In genomic region chr3:165696496-165696895, GRCh38 we compare ENCODE assay signal across 23 cellular contexts.
"Had no signal": no experiment of that assay in that cellular context is flagged by ENCODE, and none has a peak within 500 bp of the region (broad histone marks: within the 10 kb centered on the region; RNA-seq: fewer than 3 reads in every experiment).

No MANE protein-coding gene starts in this region.

- H3K27ac ChIP-seq: adrenal gland, breast epithelium, Peyer's patch had no signal

- H3K4me3 ChIP-seq: adrenal gland, breast epithelium, Peyer's patch had no signal

- DNase-seq: activated CD4-positive, alpha-beta T cell treated with anti-CD3 and anti-CD28 coated beads for 4 hours; activated CD8-positive, alpha-beta memory T cell treated with anti-CD3 and anti-CD28 coated beads, Interleukin-2, amount 50 U/mL, for 4 hours; activated CD8-positive, alpha-beta T cell treated with anti-CD3 and anti-CD28 coated beads for 36 hours; activated naive CD4-positive, alpha-beta T cell treated with anti-CD3 and anti-CD28 coated beads, Interleukin-2, amount 50 U/mL, for 16 hours; activated naive CD8-positive, alpha-beta T cell treated with anti-CD3 and anti-CD28 coated beads, Interleukin-2, amount 10 ng/mL, durations not matched to agents 7 days and 5 days; activated T-cell treated with anti-CD3 and anti-CD28 coated beads, Interleukin-2, amount 50 U/mL, for 72 hours; adrenal gland; aorta; central memory CD4-positive, alpha-beta T cell; NCI-H1092; NCI-H1417; NCI-H1694; NCI-H2029 treated with DMSO at 0.1 percent for 48 hours; NCI-H510A treated with DMSO at 0.1 percent for 48 hours; NCI-H69; NK-92 treated with Interleukin-12 subunit alpha and Interleukin-12 subunit beta, amount 100 ng/mL, for 24 hours; OCI-M1; Peyer's patch; SHP77 had no signal

- H3K36me3 Mint-ChIP-seq: activated naive CD8-positive, alpha-beta T cell treated with anti-CD3 and anti-CD28 coated beads, Interleukin-2, amount 10 ng/mL, durations not matched to agents 7 days and 5 days had no signal

- H3K27me3 ChIP-seq: adrenal gland, breast epithelium, Peyer's patch had no signal

- H3K27me3 Mint-ChIP-seq: activated CD8-positive, alpha-beta T cell treated with anti-CD3 and anti-CD28 coated beads for 36 hours; activated naive CD8-positive, alpha-beta T cell treated with anti-CD3 and anti-CD28 coated beads, Interleukin-2, amount 10 ng/mL, durations not matched to agents 7 days and 5 days had no signal

- H3K4me1 ChIP-seq: adrenal gland, breast epithelium, Peyer's patch had no signal

- H3K4me3 Mint-ChIP-seq: activated CD8-positive, alpha-beta T cell treated with anti-CD3 and anti-CD28 coated beads for 36 hours; activated naive CD8-positive, alpha-beta T cell treated with anti-CD3 and anti-CD28 coated beads, Interleukin-2, amount 10 ng/mL, durations not matched to agents 7 days and 5 days; activated T-cell treated with anti-CD3 and anti-CD28 coated beads, Interleukin-2, amount 50 U/mL, for 72 hours; T-helper 1 cell treated with Interleukin-12 subunit alpha and Interleukin-12 subunit beta and Interleukin-4 antibody, amounts not matched to agents 30 μg/mL and 1 μg/mL, for 36 hours had no signal

- H3K36me3 ChIP-seq: adrenal gland, breast epithelium, Peyer's patch had no signal

- ATAC-seq: activated CD4-positive, CD25-positive, alpha-beta regulatory T cell treated with anti-CD3 and anti-CD28 coated beads, Interleukin-2, amount 50 U/mL, for 24 hours; activated CD8-positive, alpha-beta T cell treated with anti-CD3 and anti-CD28 coated beads for 36 hours; activated T-cell treated with anti-CD3 and anti-CD28 coated beads, Interleukin-2, amount 50 U/mL, for 72 hours had no signal

- H3K9me3 ChIP-seq: adrenal gland, Peyer's patch had no signal

- H3K4me1 Mint-ChIP-seq: activated naive CD8-positive, alpha-beta T cell treated with anti-CD3 and anti-CD28 coated beads, Interleukin-2, amount 10 ng/mL, durations not matched to agents 7 days and 5 days had no signal

- H3K27ac Mint-ChIP-seq: activated CD8-positive, alpha-beta T cell treated with anti-CD3 and anti-CD28 coated beads for 36 hours; activated naive CD8-positive, alpha-beta T cell treated with anti-CD3 and anti-CD28 coated beads, Interleukin-2, amount 10 ng/mL, durations not matched to agents 7 days and 5 days; activated T-cell treated with anti-CD3 and anti-CD28 coated beads, Interleukin-2, amount 50 U/mL, for 72 hours; activated T-helper 2 cell treated with anti-CD3 and anti-CD28 coated beads, Interferon-gamma antibody, Interleukin-2, Interleukin-4, amounts not matched to agents 10 μg/mL and 5 μg/mL and 100 μg/mL, durations not matched to agents 14 hours and 24 hours and 36 hours; T-helper 1 cell treated with Interleukin-12 subunit alpha and Interleukin-12 subunit beta and Interleukin-4 antibody, amounts not matched to agents 30 μg/mL and 1 μg/mL, for 36 hours had no signal
